ENCODE assay signal across 11 cellular contexts in the genomic region with DNA sequence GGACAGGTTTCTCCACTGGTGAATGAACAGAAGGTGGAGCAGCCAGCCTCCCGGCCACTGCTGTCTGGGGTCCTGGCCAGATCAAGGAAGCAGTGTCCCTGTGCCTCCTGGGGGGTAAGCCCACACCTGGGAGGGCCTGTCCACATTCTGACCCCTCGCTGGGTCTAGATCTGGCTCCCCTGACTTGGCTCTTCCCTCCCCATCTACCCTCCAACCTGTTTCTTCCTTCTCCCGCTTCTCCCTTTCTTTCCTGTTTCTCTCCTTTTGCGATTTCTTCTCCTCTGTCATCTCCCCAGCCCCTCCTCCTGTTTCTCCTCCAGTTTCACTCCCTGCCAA. TPM values are rescaled to one million over a fixed set of nuclear protein-coding genes. Genes with fewer than 3 reads are reported as not detected.
DNase-seq lines count a peak whose midpoint lies in the region; ATAC-seq and TF ChIP-seq lines count a peak whose summit lies in the region.
"Had no signal": no experiment of that assay in that cellular context is flagged by ENCODE, and none has a peak within 500 bp of the region (broad histone marks: within the 10 kb centered on the region; RNA-seq: fewer than 3 reads in every experiment).

No MANE protein-coding gene starts in this region.

- no peaks in the 10 kb centered on the region for H3K9me3 ChIP-seq in heart right ventricle
- H3K9me3 ChIP-seq in iPS-15b (ENCODE audit: control insufficient read depth, insufficient read depth, low read length) = no peaks in the 10 kb centered on the region
- no peaks in the 10 kb centered on the region for H3K9me3 ChIP-seq in upper lobe of right lung

- H3K9ac ChIP-seq in iPS-15b (ENCODE audit: low read depth, low read length) = no peak overlapping the region

- peaks cover 0 to 6% (median 0%) of the 10 kb centered on the region in 7 donors for H3K27me3 ChIP-seq in heart right ventricle
- H3K27me3 ChIP-seq in iPS-15b (ENCODE audit: control insufficient read depth, insufficient read depth, low read length) = no peaks in the 10 kb centered on the region
- no peaks in the 10 kb centered on the region for H3K27me3 ChIP-seq in upper lobe of right lung

- peak overlapping the region; percentile 18 to 51 (median 42) for H3K4me3 ChIP-seq in heart right ventricle
- peak overlapping the region; percentile 39 for H3K4me3 ChIP-seq in iPS-15b (ENCODE audit: low read depth, low read length)
- peak overlapping the region; percentile 54 for H3K4me3 ChIP-seq in upper lobe of right lung

- intact Hi-C loops in heart right ventricle (cut with DNase I) = loop anchor here in 5 of 10 donors (5.0 to 10.0 kb wide), 7 partner anchors 94 to 386 kb away; a partner anchor contains a TSS
- intact Hi-C loops in Right ventricle myocardium inferior (cut with DNase I) = loop anchor here (5.0 to 10.0 kb wide), 2 partner anchors 236 to 379 kb away; no protein-coding TSS in a partner anchor
- intact Hi-C loops in upper lobe of right lung (cut with DNase I) = no loop called here
- intact Hi-C loops in left colon (cut with DNase I, micrococcal nuclease) = no loop called here

- TF ChIP-seq CTCF in heart right ventricle (IDR thresholded peaks at IDR 0.05) (no peak), upper lobe of right lung (IDR thresholded peaks at IDR 0.05) (no peak)

- 56 to 71% methylated on average over 4 of the region's 4 CpGs for WGBS in heart right ventricle, 2 donors

- H3K36me3 ChIP-seq in heart right ventricle (no peaks in the 10 kb centered on the region), iPS-15b (ENCODE audit: control insufficient read depth, insufficient read depth, low read length) (no peaks in the 10 kb centered on the region), upper lobe of right lung (no peaks in the 10 kb centered on the region)
- H3K36me3 ChIP-seq: WERI-Rb-1 had no signal

- ATAC-seq in heart right ventricle (peak in 2 of 8 donors; percentile 0 to 3), Right ventricle myocardium inferior (no peak), upper lobe of right lung (no peak), left colon (no peak)

- H3K27ac ChIP-seq in heart right ventricle (peak overlapping the region in 8 of 10 donors; percentile 35 to 74 (median 60)), upper lobe of right lung (peak overlapping the region; percentile 63)
- H3K27ac ChIP-seq: WERI-Rb-1 had no signal

- H3K4me1 ChIP-seq in heart right ventricle (peaks cover 0 to 43% (median 18%) of the 10 kb centered on the region in 9 donors), iPS-15b (ENCODE audit: control insufficient read depth, insufficient read depth, low read length) (peaks cover 29% of the 10 kb centered on the region), upper lobe of right lung (peaks cover 23% of the 10 kb centered on the region)

- DNase-seq in heart right ventricle = no peak
- no peak for DNase-seq in Right ventricle myocardium inferior (ENCODE audit: missing footprints)
- no peak for DNase-seq in upper lobe of right lung
- no peak for DNase-seq in activated effector memory CD4-positive, alpha-beta T cell treated with anti-CD3 and anti-CD28 coated beads, Interleukin-2, amount 50 U/mL, for 16 hours
- DNase-seq in left colon = no peak
- DNase-seq: hippocampal formation had no signal

RNA-seq across cellular contexts. Expression of a gene that starts 0.4 kb away (rescaled TPM):
- 10 to 100 TPM in 8 of 10 donors, 1 to 10 TPM in 2; 5.9 to 21.0 (median 15.3) TPM for total RNA-seq in heart right ventricle
- polyA plus RNA-seq in heart right ventricle = 10 to 100 TPM in 1 of 2 donors, 1 to 10 TPM in 1; 4.0 to 12.2 TPM
- total RNA-seq in Right ventricle myocardium inferior = 11.3 TPM
- 16.4 TPM for total RNA-seq in upper lobe of right lung
- 10 to 100 TPM; 18.3 TPM for total RNA-seq in left colon
- total RNA-seq: dermis microvascular lymphatic vessel endothelial cell had no signal

RNA-seq across cellular contexts. Expression of a gene that starts 8.4 kb away (rescaled TPM):
- not detected for total RNA-seq in heart right ventricle
- under 1 TPM in 1 of 2 donors, not detected in 1; 0.04 TPM for polyA plus RNA-seq in heart right ventricle
- total RNA-seq in Right ventricle myocardium inferior = not detected
- total RNA-seq in upper lobe of right lung = 0.29 TPM
- total RNA-seq in left colon = under 1 TPM; 0.81 to 0.92 TPM

RNA-seq across cellular contexts. Expression of a gene that starts 22.3 kb away (rescaled TPM):
- total RNA-seq in heart right ventricle = under 1 TPM in 1 of 10 donors, not detected in 9; 0.25 TPM
- polyA plus RNA-seq in heart right ventricle = not detected
- not detected for total RNA-seq in Right ventricle myocardium inferior
- total RNA-seq in upper lobe of right lung = not detected
- not detected for total RNA-seq in left colon
- total RNA-seq: activated naive CD4-positive, alpha-beta T cell treated with anti-CD3 and anti-CD28 coated beads, Interleukin-2, amount 50 U/mL, for 72 hours; dermis microvascular lymphatic vessel endothelial cell; PC-3 had no signal

RNA-seq across cellular contexts. Expression of a gene that starts 26.0 kb away (rescaled TPM):
- total RNA-seq in heart right ventricle (1 to 10 TPM in 3 of 10 donors, under 1 TPM in 7; 0.17 to 2.7 (median 0.71) TPM), Right ventricle myocardium inferior (0.68 TPM), upper lobe of right lung (0.29 TPM), left colon (under 1 TPM in 1 of 2 donors, not detected in 1; 0.20 TPM)
- under 1 TPM; 0.10 to 0.51 TPM for polyA plus RNA-seq in heart right ventricle
- total RNA-seq: dermis microvascular lymphatic vessel endothelial cell, PC-3 had no signal

RNA-seq across cellular contexts. Expression of a gene that starts 40.9 kb away (rescaled TPM):
- total RNA-seq in heart right ventricle (1 to 10 TPM; 3.4 to 7.6 (median 5.1) TPM), Right ventricle myocardium inferior (4.5 TPM), upper lobe of right lung (12.8 TPM), left colon (1 to 10 TPM; 3.3 to 7.2 TPM)
- polyA plus RNA-seq in heart right ventricle = 1 to 10 TPM; 3.6 to 4.9 TPM
